In the genomic region with DNA sequence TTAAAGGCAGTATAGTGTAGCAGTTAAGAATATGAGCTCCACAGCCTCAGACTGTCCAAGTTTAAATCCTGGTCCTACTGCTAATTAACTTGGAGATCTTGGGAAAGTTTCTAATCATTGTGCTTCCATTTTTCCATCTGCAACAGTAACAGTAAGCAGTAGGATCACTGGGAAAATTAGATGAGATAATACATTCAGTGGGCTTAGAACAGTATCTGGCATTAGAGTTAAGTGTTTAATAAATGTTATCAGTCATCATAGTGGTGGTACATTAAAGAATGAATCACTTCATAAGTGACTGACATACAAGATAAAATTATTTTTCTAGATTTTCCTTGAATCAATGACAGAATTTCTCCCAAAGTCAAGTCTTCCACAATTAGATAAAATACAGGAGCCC, we compare ENCODE assay signal across 21 cellular contexts.
"Had no signal": no experiment of that assay in that cellular context is flagged by ENCODE, and none has a peak within 500 bp of the region (broad histone marks: within the 10 kb centered on the region; RNA-seq: fewer than 3 reads in every experiment).

No MANE protein-coding gene starts in this region.

- H3K27ac Mint-ChIP-seq: activated naive CD4-positive, alpha-beta T cell treated with anti-CD3 and anti-CD28 coated beads for 36 hours; activated naive CD8-positive, alpha-beta T cell treated with anti-CD3 and anti-CD28 coated beads, Interleukin-2, amount 50 U/mL, for 24 hours; activated T-helper 2 cell treated with anti-CD3 and anti-CD28 coated beads, Interferon-gamma antibody, Interleukin-2, Interleukin-4, amounts not matched to agents 10 μg/mL and 5 μg/mL and 100 μg/mL, durations not matched to agents 14 hours and 24 hours and 36 hours; memory B cell; natural killer cell treated with Interleukin-12 subunit alpha and Interleukin-12 subunit beta and Interleukin-15 and Interleukin-18, amount 100 ng/mL, for 72 hours had no signal

- FAIRE-seq: colon, frontal cortex had no signal

- H3K4me3 Mint-ChIP-seq: activated naive CD4-positive, alpha-beta T cell treated with anti-CD3 and anti-CD28 coated beads for 36 hours; activated naive CD8-positive, alpha-beta T cell treated with anti-CD3 and anti-CD28 coated beads, Interleukin-2, amount 50 U/mL, for 24 hours; memory B cell; natural killer cell treated with Interleukin-12 subunit alpha and Interleukin-12 subunit beta and Interleukin-15 and Interleukin-18, amount 100 ng/mL, for 72 hours had no signal

- H3K4me3 ChIP-seq: left lung, prostate gland, spleen, tibial artery, vagina had no signal

- H3K27ac ChIP-seq: spleen, tibial artery, vagina had no signal

- H3K9me3 ChIP-seq: left lung, prostate gland, spleen, tibial artery, vagina had no signal

- DNase-seq: activated CD4-positive, alpha-beta T cell treated with anti-CD3 and anti-CD28 coated beads for 1 hour; activated CD4-positive, alpha-beta T cell treated with anti-CD3 and anti-CD28 coated beads, Interleukin-2, amount 50 U/mL, for 4 hours; activated naive CD4-positive, alpha-beta T cell treated with anti-CD3 and anti-CD28 coated beads for 36 hours; activated naive CD8-positive, alpha-beta T cell treated with anti-CD3 and anti-CD28 coated beads, Interleukin-2, amount 50 U/mL, for 24 hours; aorta; islet precursor cell; left lung; occipital lobe; spleen; T-helper 1 cell; T1000; tibial artery had no signal

- ATAC-seq: activated naive CD8-positive, alpha-beta T cell treated with anti-CD3 and anti-CD28 coated beads, Interleukin-2, amount 50 U/mL, for 24 hours; natural killer cell treated with Interleukin-12 subunit alpha and Interleukin-12 subunit beta and Interleukin-15 and Interleukin-18, amount 100 ng/mL, for 72 hours; sciatic nerve; SK-N-SH treated with all-trans-retinoic acid at 6 μM for 48 hours had no signal

- H3K27me3 ChIP-seq: left lung, spleen, tibial artery, vagina had no signal

- H3K9me3 Mint-ChIP-seq: activated naive CD4-positive, alpha-beta T cell treated with anti-CD3 and anti-CD28 coated beads for 36 hours; activated naive CD8-positive, alpha-beta T cell treated with anti-CD3 and anti-CD28 coated beads, Interleukin-2, amount 50 U/mL, for 24 hours; activated T-helper 2 cell treated with anti-CD3 and anti-CD28 coated beads, Interferon-gamma antibody, Interleukin-2, Interleukin-4, amounts not matched to agents 10 μg/mL and 5 μg/mL and 100 μg/mL, durations not matched to agents 14 hours and 24 hours and 36 hours; memory B cell; natural killer cell treated with Interleukin-12 subunit alpha and Interleukin-12 subunit beta and Interleukin-15 and Interleukin-18, amount 100 ng/mL, for 72 hours had no signal

- H3K4me1 ChIP-seq: tibial artery had no signal

- H3K36me3 ChIP-seq: prostate gland, spleen, tibial artery, vagina had no signal

- H3K36me3 Mint-ChIP-seq: memory B cell; natural killer cell treated with Interleukin-12 subunit alpha and Interleukin-12 subunit beta and Interleukin-15 and Interleukin-18, amount 100 ng/mL, for 72 hours had no signal
